ENCODE assay signal across 1 cellular context in the genomic region with DNA sequence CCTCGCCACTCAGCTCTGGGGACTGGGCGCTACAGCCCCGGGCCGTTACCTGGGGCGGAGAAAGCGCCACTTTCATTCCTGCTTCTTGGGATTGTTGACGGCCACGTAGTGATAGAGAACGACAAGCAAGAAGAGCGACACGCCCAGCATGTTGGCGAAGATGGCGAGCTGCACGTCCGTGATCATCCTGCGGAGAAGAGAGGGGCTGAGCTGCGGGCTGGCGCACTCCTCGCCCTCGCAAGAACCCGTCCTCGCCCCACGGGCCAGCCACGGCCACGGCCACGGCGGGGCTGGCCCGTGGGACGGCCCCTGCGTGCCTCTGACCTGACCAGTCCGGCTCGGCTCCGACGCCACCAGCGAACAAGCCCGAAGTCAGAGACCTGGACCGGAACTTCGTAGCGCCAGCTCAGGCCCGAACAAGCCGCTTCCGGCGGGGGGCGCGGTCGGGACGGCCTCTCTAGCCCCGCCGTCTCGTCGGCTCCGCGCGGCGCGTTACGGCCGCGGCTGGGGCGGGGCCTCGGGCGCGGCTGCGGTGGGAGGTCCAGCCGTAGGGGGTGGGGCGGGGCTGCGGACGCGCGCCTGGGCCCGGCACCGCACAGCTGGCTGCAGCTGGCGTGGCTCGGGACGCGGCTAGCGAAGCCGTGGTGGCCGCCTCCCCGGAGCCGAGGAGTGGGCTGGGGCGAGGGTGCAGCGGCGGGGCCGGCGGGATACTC.
A peak's percentile ranks its signal among the peaks of the same experiment; 100 is the strongest.
TF ChIP-seq lines count a peak whose summit lies in the region.

OST4 (minus strand) TSS at position 378 of the 713 bp plus-strand sequence.

TF ChIP-seq in K562, 482 proteins besides CTCF, POLR2A, EP300 and RAD21 (continued from another document and continues in another):
- TF ChIP-seq ZBTB12 (CRISPR knock-in tag; IDR thresholded peaks at IDR 0.05) (no peak), XRCC5 (IDR thresholded peaks at IDR 0.05; ENCODE audit: low read depth, low read length) (no peak), ILF3 (IDR thresholded peaks at IDR 0.05; ENCODE audit: borderline replicate concordance) (no peak), NR3C1 (CRISPR knock-in tag; IDR thresholded peaks at IDR 0.05) (no peak), NCOA2 (IDR thresholded peaks at IDR 0.05; ENCODE audit: partially characterized antibody in 2 of 2) (no peak), ZNF57 (CRISPR knock-in tag; IDR thresholded peaks at IDR 0.05) (no peak), TAF9B (IDR thresholded peaks at IDR 0.05; ENCODE audit: partially characterized antibody) (no peak), CREB1 (IDR thresholded peaks at IDR 0.05) (peak; percentile 77), CREB1 (CRISPR knock-in tag; IDR thresholded peaks at IDR 0.05) (peak; percentile 71), ZBTB1 (CRISPR knock-in tag; IDR thresholded peaks at IDR 0.05; ENCODE audit: borderline replicate concordance, low read depth) (peak; percentile 49; the same call in 1 of the 2 replicates), GTF2A2 (tag; IDR thresholded peaks at IDR 0.05) (no peak), STAT5B (CRISPR knock-in tag; IDR thresholded peaks at IDR 0.05) (no peak), CHAMP1 (IDR thresholded peaks at IDR 0.05) (no peak), ZNF609 (CRISPR knock-in tag; IDR thresholded peaks at IDR 0.05; ENCODE audit: borderline replicate concordance) (no peak), ZNF24 (IDR thresholded peaks at IDR 0.05) (no peak), BRD9 (IDR thresholded peaks at IDR 0.05; ENCODE audit: low read depth, partially characterized antibody) (no peak), PHB (CRISPR knock-in tag; IDR thresholded peaks at IDR 0.05) (no peak), DACH1 (IDR thresholded peaks at IDR 0.05; ENCODE audit: partially characterized antibody) (no peak), HNRNPL (IDR thresholded peaks at IDR 0.05; ENCODE audit: low read depth, low read length) (no peak), CREB3 (tag; conservative IDR thresholded peaks at IDR 0.05; ENCODE audit: low read depth) (no peak), ZNF165 (CRISPR knock-in tag; IDR thresholded peaks at IDR 0.05; ENCODE audit: borderline replicate concordance) (no peak), CBX8 (IDR thresholded peaks at IDR 0.05; ENCODE audit: borderline replicate concordance, extremely low read depth, low read depth, low read length, poor library complexity, severe bottlenecking) (no peak), CHD2 (IDR thresholded peaks at IDR 0.05; ENCODE audit: low read depth, low read length) (peak; percentile 24; the same call in 1 of the 2 replicates), ZFPM2 (CRISPR knock-in tag; IDR thresholded peaks at IDR 0.05) (no peak), NRF1 (conservative IDR thresholded peaks at IDR 0.05 in 1 of 2, IDR thresholded peaks at IDR 0.05 in 1 of 2) (peak; percentile 62 to 66; a peak in 2 of 4 replicates), ESRRA (IDR thresholded peaks at IDR 0.05; ENCODE audit: borderline replicate concordance, low read depth) (peak; percentile 79; the same call in 1 of the 2 replicates), MEIS2 (IDR thresholded peaks at IDR 0.05; ENCODE audit: partially characterized antibody) (no peak), CTBP1 (IDR thresholded peaks at IDR 0.05; ENCODE audit: borderline replicate concordance) (peak; percentile 93), SNAPC5 (CRISPR knock-in tag; IDR thresholded peaks at IDR 0.05) (no peak), ARID2 (IDR thresholded peaks at IDR 0.05) (no peak), FOXM1 (IDR thresholded peaks at IDR 0.05; ENCODE audit: low read depth) (no peak), FOXM1 (CRISPR knock-in tag; IDR thresholded peaks at IDR 0.05; ENCODE audit: low read depth) (0 out of 2 replicates have a peak, but pooled peaks have one; percentile 74)
- TF ChIP-seq, protein P1, sequence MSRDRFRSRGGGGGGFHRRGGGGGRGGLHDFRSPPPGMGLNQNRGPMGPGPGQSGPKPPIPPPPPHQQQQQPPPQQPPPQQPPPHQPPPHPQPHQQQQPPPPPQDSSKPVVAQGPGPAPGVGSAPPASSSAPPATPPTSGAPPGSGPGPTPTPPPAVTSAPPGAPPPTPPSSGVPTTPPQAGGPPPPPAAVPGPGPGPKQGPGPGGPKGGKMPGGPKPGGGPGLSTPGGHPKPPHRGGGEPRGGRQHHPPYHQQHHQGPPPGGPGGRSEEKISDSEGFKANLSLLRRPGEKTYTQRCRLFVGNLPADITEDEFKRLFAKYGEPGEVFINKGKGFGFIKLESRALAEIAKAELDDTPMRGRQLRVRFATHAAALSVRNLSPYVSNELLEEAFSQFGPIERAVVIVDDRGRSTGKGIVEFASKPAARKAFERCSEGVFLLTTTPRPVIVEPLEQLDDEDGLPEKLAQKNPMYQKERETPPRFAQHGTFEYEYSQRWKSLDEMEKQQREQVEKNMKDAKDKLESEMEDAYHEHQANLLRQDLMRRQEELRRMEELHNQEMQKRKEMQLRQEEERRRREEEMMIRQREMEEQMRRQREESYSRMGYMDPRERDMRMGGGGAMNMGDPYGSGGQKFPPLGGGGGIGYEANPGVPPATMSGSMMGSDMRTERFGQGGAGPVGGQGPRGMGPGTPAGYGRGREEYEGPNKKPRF (IDR thresholded peaks at IDR 0.05; ENCODE audit: low read depth, low read length): no peak
- TF ChIP-seq, protein P2, sequence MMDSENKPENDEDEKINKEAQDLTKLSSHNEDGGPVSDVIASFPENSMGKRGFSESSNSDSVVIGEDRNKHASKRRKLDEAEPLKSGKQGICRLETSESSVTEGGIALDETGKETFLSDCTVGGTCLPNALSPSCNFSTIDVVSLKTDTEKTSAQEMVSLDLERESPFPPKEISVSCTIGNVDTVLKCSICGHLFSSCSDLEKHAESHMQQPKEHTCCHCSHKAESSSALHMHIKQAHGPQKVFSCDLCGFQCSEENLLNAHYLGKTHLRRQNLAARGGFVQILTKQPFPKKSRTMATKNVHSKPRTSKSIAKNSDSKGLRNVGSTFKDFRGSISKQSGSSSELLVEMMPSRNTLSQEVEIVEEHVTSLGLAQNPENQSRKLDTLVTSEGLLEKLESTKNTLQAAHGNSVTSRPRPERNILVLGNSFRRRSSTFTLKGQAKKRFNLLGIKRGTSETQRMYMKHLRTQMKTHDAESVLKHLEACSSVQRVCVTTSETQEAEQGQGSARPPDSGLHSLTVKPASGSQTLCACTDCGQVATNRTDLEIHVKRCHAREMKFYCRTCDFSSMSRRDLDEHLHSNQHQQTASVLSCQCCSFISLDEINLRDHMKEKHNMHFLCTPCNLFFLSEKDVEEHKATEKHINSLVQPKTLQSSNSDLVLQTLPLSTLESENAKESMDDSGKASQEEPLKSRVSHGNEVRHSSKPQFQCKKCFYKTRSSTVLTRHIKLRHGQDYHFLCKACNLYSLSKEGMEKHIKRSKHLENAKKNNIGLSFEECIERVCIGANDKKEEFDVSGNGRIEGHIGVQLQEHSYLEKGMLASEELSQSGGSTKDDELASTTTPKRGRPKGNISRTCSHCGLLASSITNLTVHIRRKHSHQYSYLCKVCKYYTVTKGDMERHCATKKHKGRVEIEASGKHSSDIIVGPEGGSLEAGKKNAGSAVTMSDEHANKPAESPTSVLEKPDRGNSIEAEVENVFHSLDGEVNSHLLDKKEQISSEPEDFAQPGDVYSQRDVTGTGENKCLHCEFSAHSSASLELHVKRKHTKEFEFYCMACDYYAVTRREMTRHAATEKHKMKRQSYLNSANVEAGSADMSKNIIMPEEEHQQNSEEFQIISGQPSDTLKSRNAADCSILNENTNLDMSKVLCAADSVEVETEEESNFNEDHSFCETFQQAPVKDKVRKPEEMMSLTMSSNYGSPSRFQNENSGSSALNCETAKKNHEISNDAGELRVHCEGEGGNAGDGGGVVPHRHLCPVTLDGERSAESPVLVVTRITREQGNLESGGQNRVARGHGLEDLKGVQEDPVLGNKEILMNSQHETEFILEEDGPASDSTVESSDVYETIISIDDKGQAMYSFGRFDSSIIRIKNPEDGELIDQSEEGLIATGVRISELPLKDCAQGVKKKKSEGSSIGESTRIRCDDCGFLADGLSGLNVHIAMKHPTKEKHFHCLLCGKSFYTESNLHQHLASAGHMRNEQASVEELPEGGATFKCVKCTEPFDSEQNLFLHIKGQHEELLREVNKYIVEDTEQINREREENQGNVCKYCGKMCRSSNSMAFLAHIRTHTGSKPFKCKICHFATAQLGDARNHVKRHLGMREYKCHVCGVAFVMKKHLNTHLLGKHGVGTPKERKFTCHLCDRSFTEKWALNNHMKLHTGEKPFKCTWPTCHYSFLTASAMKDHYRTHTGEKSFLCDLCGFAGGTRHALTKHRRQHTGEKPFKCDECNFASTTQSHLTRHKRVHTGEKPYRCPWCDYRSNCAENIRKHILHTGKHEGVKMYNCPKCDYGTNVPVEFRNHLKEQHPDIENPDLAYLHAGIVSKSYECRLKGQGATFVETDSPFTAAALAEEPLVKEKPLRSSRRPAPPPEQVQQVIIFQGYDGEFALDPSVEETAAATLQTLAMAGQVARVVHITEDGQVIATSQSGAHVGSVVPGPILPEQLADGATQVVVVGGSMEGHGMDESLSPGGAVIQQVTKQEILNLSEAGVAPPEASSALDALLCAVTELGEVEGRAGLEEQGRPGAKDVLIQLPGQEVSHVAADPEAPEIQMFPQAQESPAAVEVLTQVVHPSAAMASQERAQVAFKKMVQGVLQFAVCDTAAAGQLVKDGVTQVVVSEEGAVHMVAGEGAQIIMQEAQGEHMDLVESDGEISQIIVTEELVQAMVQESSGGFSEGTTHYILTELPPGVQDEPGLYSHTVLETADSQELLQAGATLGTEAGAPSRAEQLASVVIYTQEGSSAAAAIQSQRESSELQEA (IDR thresholded peaks at IDR 0.05; ENCODE audit: low read depth): no peak
- TF ChIP-seq, protein P3, sequence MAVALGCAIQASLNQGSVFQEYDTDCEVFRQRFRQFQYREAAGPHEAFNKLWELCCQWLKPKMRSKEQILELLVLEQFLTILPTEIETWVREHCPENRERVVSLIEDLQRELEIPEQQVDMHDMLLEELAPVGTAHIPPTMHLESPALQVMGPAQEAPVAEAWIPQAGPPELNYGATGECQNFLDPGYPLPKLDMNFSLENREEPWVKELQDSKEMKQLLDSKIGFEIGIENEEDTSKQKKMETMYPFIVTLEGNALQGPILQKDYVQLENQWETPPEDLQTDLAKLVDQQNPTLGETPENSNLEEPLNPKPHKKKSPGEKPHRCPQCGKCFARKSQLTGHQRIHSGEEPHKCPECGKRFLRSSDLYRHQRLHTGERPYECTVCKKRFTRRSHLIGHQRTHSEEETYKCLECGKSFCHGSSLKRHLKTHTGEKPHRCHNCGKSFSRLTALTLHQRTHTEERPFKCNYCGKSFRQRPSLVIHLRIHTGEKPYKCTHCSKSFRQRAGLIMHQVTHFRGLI (CRISPR knock-in tag; IDR thresholded peaks at IDR 0.05): no peak
